20 cellular contexts compared by ENCODE assay signal in genomic region chr2:230172852-230173251, GRCh38. TPM values are rescaled to one million over a fixed set of nuclear protein-coding genes. Genes with fewer than 3 reads are reported as not detected.
DNase-seq lines count a peak whose midpoint lies in the region; ATAC-seq and TF ChIP-seq lines count a peak whose summit lies in the region.
"Had no signal": no experiment of that assay in that cellular context is flagged by ENCODE, and none has a peak within 500 bp of the region (broad histone marks: within the 10 kb centered on the region; RNA-seq: fewer than 3 reads in every experiment).

No MANE protein-coding gene starts in this region.

- 93% methylated on average over 9 of the region's 11 CpGs for WGBS in esophagus muscularis mucosa
- WGBS in body of pancreas, 2 donors, result 87 to 97% methylated on average over 3 to 11 of the region's 11 CpGs

- H3K27ac ChIP-seq in esophagus muscularis mucosa (replicated peaks in 1 of 4) (no peak overlapping the region), neural progenitor cell (no peak overlapping the region), PC-3 (ENCODE audit: low read length) (no peak overlapping the region), body of pancreas (no peak overlapping the region)
- H3K27ac ChIP-seq: 22Rv1, BLaER1, C4-2B had no signal

- intact Hi-C loops in activated CD4-positive, alpha-beta T cell treated with anti-CD3 and anti-CD28 coated beads, Interleukin-2, amount 10 ng/mL, durations not matched to agents 24 days and 14 days (cut with micrococcal nuclease), result no loop called here
- intact Hi-C loops in activated CD4-positive, alpha-beta T cell treated with anti-CD3 and anti-CD28 coated beads for 36 hours (cut with DNase I, micrococcal nuclease), result no loop called here
- intact Hi-C loops in esophagus muscularis mucosa (cut with DNase I) (no loop called here), PC-3 (cut with micrococcal nuclease) (no loop called here), body of pancreas (cut with DNase I) (no loop called here)

- H3K27me3 ChIP-seq in esophagus muscularis mucosa (no peaks in the 10 kb centered on the region), neural progenitor cell (no peaks in the 10 kb centered on the region), PC-3 (ENCODE audit: low read length) (no peaks in the 10 kb centered on the region), body of pancreas (no peaks in the 10 kb centered on the region)
- H3K27me3 ChIP-seq: BLaER1 had no signal

- CTCF ChIA-PET in activated CD4-positive, alpha-beta T cell treated with anti-CD3 and anti-CD28 coated beads for 36 hours (lab: Charles Lee), result interaction anchor here (1.0 kb wide), 1 partner anchor 13 kb away, joined by 3 read pairs; no protein-coding TSS in a partner anchor
- CTCF ChIA-PET in PC-3 (lab: Charles Lee), result no interaction called here

- H3K4me3 ChIP-seq in esophagus muscularis mucosa (no peak overlapping the region), neural progenitor cell (no peak overlapping the region), PC-3 (ENCODE audit: low read length) (no peak overlapping the region), body of pancreas (no peak overlapping the region)
- H3K4me3 ChIP-seq: BLaER1, GM12878, GM23338 had no signal

- no peaks in the 10 kb centered on the region for H3K9me2 ChIP-seq in PC-3 (replicated peaks; ENCODE audit: low read length)

- H3K36me3 ChIP-seq in esophagus muscularis mucosa (peaks cover 12 to 71% (median 48%) of the 10 kb centered on the region in 4 donors), neural progenitor cell (no peaks in the 10 kb centered on the region), PC-3 (ENCODE audit: low read depth, low read length) (no peaks in the 10 kb centered on the region), body of pancreas (replicated peaks in 1 of 2; ENCODE audit: insufficient read depth in 1 of 2, low read depth in 2 of 2) (peaks cover 4 to 5% of the 10 kb centered on the region in 2 donors)

- H3K9ac ChIP-seq in neural progenitor cell, result no peak overlapping the region
- no peak overlapping the region for H3K9ac ChIP-seq in PC-3 (ENCODE audit: low read length)
- H3K9ac ChIP-seq: BLaER1 had no signal

- H3K4me1 ChIP-seq in esophagus muscularis mucosa (peaks cover 0 to 6% (median 0%) of the 10 kb centered on the region in 4 donors), neural progenitor cell (peaks cover under 1% of the 10 kb centered on the region), PC-3 (ENCODE audit: insufficient read depth, low read length) (peaks cover 10% of the 10 kb centered on the region), body of pancreas (peaks cover 10% of the 10 kb centered on the region)

- no peaks in the 10 kb centered on the region for H3K9me3 Mint-ChIP-seq in activated CD4-positive, alpha-beta T cell treated with anti-CD3 and anti-CD28 coated beads, Interleukin-2, amount 10 ng/mL, durations not matched to agents 24 days and 14 days
- no peaks in the 10 kb centered on the region for H3K9me3 Mint-ChIP-seq in activated CD4-positive, alpha-beta T cell treated with anti-CD3 and anti-CD28 coated beads for 36 hours (ENCODE audit: low read depth)
- no peaks in the 10 kb centered on the region for H3K9me3 Mint-ChIP-seq in neural progenitor cell
- H3K9me3 Mint-ChIP-seq: CD4-positive, CD25-positive, alpha-beta regulatory T cell; GM23338; H9 had no signal

- H3K4me1 Mint-ChIP-seq in activated CD4-positive, alpha-beta T cell treated with anti-CD3 and anti-CD28 coated beads, Interleukin-2, amount 10 ng/mL, durations not matched to agents 24 days and 14 days, result peaks cover 11% of the 10 kb centered on the region
- peaks cover 10% of the 10 kb centered on the region for H3K4me1 Mint-ChIP-seq in activated CD4-positive, alpha-beta T cell treated with anti-CD3 and anti-CD28 coated beads for 36 hours
- peaks cover 7% of the 10 kb centered on the region for H3K4me1 Mint-ChIP-seq in neural progenitor cell
- H3K4me1 Mint-ChIP-seq: B cell had no signal

- peaks cover 89% of the 10 kb centered on the region for H3K36me3 Mint-ChIP-seq in activated CD4-positive, alpha-beta T cell treated with anti-CD3 and anti-CD28 coated beads, Interleukin-2, amount 10 ng/mL, durations not matched to agents 24 days and 14 days (ENCODE audit: low read depth)
- peaks cover 60% of the 10 kb centered on the region for H3K36me3 Mint-ChIP-seq in activated CD4-positive, alpha-beta T cell treated with anti-CD3 and anti-CD28 coated beads for 36 hours (ENCODE audit: low read depth)
- H3K36me3 Mint-ChIP-seq in neural progenitor cell, result peaks cover 2% of the 10 kb centered on the region

- DNase-seq in activated CD4-positive, alpha-beta T cell treated with anti-CD3 and anti-CD28 coated beads, Interleukin-2, amount 10 ng/mL, durations not matched to agents 24 days and 14 days, result peak; percentile 50
- no peak for DNase-seq in activated CD4-positive, alpha-beta T cell treated with anti-CD3 and anti-CD28 coated beads for 36 hours
- DNase-seq in esophagus muscularis mucosa (ENCODE audit: extremely low spot score) (peak; percentile 64), neural progenitor cell (ENCODE audit: low spot score) (no peak), PC-3 (no peak), body of pancreas (no peak)
- DNase-seq: CD4-positive, CD25-positive, alpha-beta regulatory T cell; CD8-positive, alpha-beta memory T cell; DMS 273 treated with DMSO at 0.1 percent for 48 hours; DMS79; EL; GDM1; H9 had no signal

- no TSS peak for BruUV-seq in PC-3 (replicated peaks; lab: Mats Ljungman, UMichigan)

- H4K20me1 ChIP-seq in neural progenitor cell (ENCODE audit: low read depth) (no peaks in the 10 kb centered on the region), PC-3 (ENCODE audit: low read length) (no peaks in the 10 kb centered on the region)
- H4K20me1 ChIP-seq: BLaER1 had no signal

- POLR2A ChIA-PET in activated CD4-positive, alpha-beta T cell treated with anti-CD3 and anti-CD28 coated beads for 36 hours (lab: Charles Lee), result no interaction called here
- POLR2A ChIA-PET in PC-3 (lab: Charles Lee; ENCODE audit: unreplicated experiment), result no interaction called here

- TF ChIP-seq EP300 in esophagus muscularis mucosa (IDR thresholded peaks at IDR 0.05), result no peak

- H3K79me2 ChIP-seq in neural progenitor cell (ENCODE audit: low read depth), result no peaks in the 10 kb centered on the region
- no peaks in the 10 kb centered on the region for H3K79me2 ChIP-seq in PC-3 (ENCODE audit: low read length)

- no peak overlapping the region for H3K4me3 Mint-ChIP-seq in activated CD4-positive, alpha-beta T cell treated with anti-CD3 and anti-CD28 coated beads, Interleukin-2, amount 10 ng/mL, durations not matched to agents 24 days and 14 days
- no peak overlapping the region for H3K4me3 Mint-ChIP-seq in activated CD4-positive, alpha-beta T cell treated with anti-CD3 and anti-CD28 coated beads for 36 hours
- H3K4me3 Mint-ChIP-seq in neural progenitor cell, result no peak overlapping the region
- H3K4me3 Mint-ChIP-seq: B cell; CD4-positive, CD25-positive, alpha-beta regulatory T cell; CD8-positive, alpha-beta memory T cell; GM23338; H9 had no signal

- H3K27ac Mint-ChIP-seq in activated CD4-positive, alpha-beta T cell treated with anti-CD3 and anti-CD28 coated beads, Interleukin-2, amount 10 ng/mL, durations not matched to agents 24 days and 14 days, result no peak overlapping the region
- H3K27ac Mint-ChIP-seq in activated CD4-positive, alpha-beta T cell treated with anti-CD3 and anti-CD28 coated beads for 36 hours, result no peak overlapping the region
- peak overlapping the region; percentile 21 for H3K27ac Mint-ChIP-seq in neural progenitor cell
- H3K27ac Mint-ChIP-seq: CD4-positive, CD25-positive, alpha-beta regulatory T cell; GM23338; H9 had no signal

- TF ChIP-seq POLR2A in esophagus muscularis mucosa (IDR thresholded peaks at IDR 0.05; ENCODE audit: low read depth) (no peak), body of pancreas (IDR thresholded peaks at IDR 0.05) (no peak)

- H3F3A ChIP-seq in neural progenitor cell (ENCODE audit: low read depth) (no peaks in the 10 kb centered on the region), PC-3 (ENCODE audit: low read length, unreplicated experiment) (no peaks in the 10 kb centered on the region)

- no peak overlapping the region for H2AFZ ChIP-seq in neural progenitor cell (replicated peaks)
- H2AFZ ChIP-seq in PC-3 (ENCODE audit: low read length), result no peak overlapping the region
- H2AFZ ChIP-seq: GM23338 had no signal

- H3K4me2 ChIP-seq in neural progenitor cell, result no peak overlapping the region
- H3K4me2 ChIP-seq in PC-3 (ENCODE audit: low read length), result no peak overlapping the region
- H3K4me2 ChIP-seq: BLaER1, GM23338 had no signal

- H3K9me3 ChIP-seq in esophagus muscularis mucosa, result no peaks in the 10 kb centered on the region
- no peaks in the 10 kb centered on the region for H3K9me3 ChIP-seq in neural progenitor cell (ENCODE audit: low read depth)
- H3K9me3 ChIP-seq in PC-3 (ENCODE audit: low read length), result no peaks in the 10 kb centered on the region
- H3K9me3 ChIP-seq in body of pancreas, result no peaks in the 10 kb centered on the region
- H3K9me3 ChIP-seq: BLaER1 had no signal

- H3K27me3 Mint-ChIP-seq in activated CD4-positive, alpha-beta T cell treated with anti-CD3 and anti-CD28 coated beads, Interleukin-2, amount 10 ng/mL, durations not matched to agents 24 days and 14 days, result no peaks in the 10 kb centered on the region
- H3K27me3 Mint-ChIP-seq in activated CD4-positive, alpha-beta T cell treated with anti-CD3 and anti-CD28 coated beads for 36 hours, result no peaks in the 10 kb centered on the region
- peaks cover 2% of the 10 kb centered on the region for H3K27me3 Mint-ChIP-seq in neural progenitor cell (ENCODE audit: insufficient read depth, low read depth)
- H3K27me3 Mint-ChIP-seq: B cell; CD4-positive, CD25-positive, alpha-beta regulatory T cell; CD8-positive, alpha-beta memory T cell had no signal

- no peak for TF ChIP-seq CTCF in esophagus muscularis mucosa (IDR thresholded peaks at IDR 0.05)
- TF ChIP-seq CTCF in neural progenitor cell (IDR thresholded peaks at IDR 0.05), result no peak
- TF ChIP-seq CTCF in PC-3 (conservative IDR thresholded peaks at IDR 0.05; ENCODE audit: low read depth, low read length), result no peak
- no peak for TF ChIP-seq CTCF in body of pancreas (IDR thresholded peaks at IDR 0.05)

- no peak for ATAC-seq in activated CD4-positive, alpha-beta T cell treated with anti-CD3 and anti-CD28 coated beads for 36 hours
- ATAC-seq in PC-3 (no peak), body of pancreas (no peak)
- ATAC-seq: GM12878, GM23338, HCT116 had no signal

RNA-seq across cellular contexts. Expression of gene SP110, which starts 46.9 kb away (rescaled TPM):
- total RNA-seq in activated CD4-positive, alpha-beta T cell treated with anti-CD3 and anti-CD28 coated beads, Interleukin-2, amount 10 ng/mL, durations not matched to agents 24 days and 14 days, result 137 and 148 TPM in 2 replicates
- 100 to 1,000 TPM in 1 of 2 experiments, 10 to 100 TPM in 1; 96.2 to 111 TPM for total RNA-seq in activated CD4-positive, alpha-beta T cell treated with anti-CD3 and anti-CD28 coated beads for 36 hours
- total RNA-seq in esophagus muscularis mucosa, result 10 to 100 TPM; 14.5 to 24.9 (median 18.8) TPM
- total RNA-seq in neural progenitor cell (ENCODE audit: low replicate concordance), result 0.65 and 1.3 TPM in 2 replicates
- 3.5 and 6.7 TPM in 2 replicates for total RNA-seq in PC-3 (2014; rRNA removed)
- total RNA-seq in body of pancreas, result 10 to 100 TPM in 1 of 2 donors, 1 to 10 TPM in 1; 9.9 to 12.9 TPM

RNA-seq across cellular contexts. Expression of gene SP140, which starts 52.7 kb away (rescaled TPM):
- total RNA-seq in activated CD4-positive, alpha-beta T cell treated with anti-CD3 and anti-CD28 coated beads, Interleukin-2, amount 10 ng/mL, durations not matched to agents 24 days and 14 days, result 236 and 241 TPM in 2 replicates
- total RNA-seq in activated CD4-positive, alpha-beta T cell treated with anti-CD3 and anti-CD28 coated beads for 36 hours, result 10 to 100 TPM; 71.3 to 84.2 TPM
- total RNA-seq in esophagus muscularis mucosa (1 to 10 TPM in 2 of 4 donors, under 1 TPM in 1, not detected in 1; 0.65 to 2.5 (median 2.5) TPM), neural progenitor cell (ENCODE audit: low replicate concordance) (0.06 TPM in 1 of 2 replicates, not detected in the other), PC-3 (2014; rRNA removed) (1.7 TPM in 1 of 2 replicates, not detected in the other), body of pancreas (under 1 TPM; 0.33 to 0.52 TPM)

Comparison
In these comparisons a context has a peak if more than half of its experiments do, and no peak if none do; other contexts are left out.
1. DNase-seq: peak in activated CD4-positive, alpha-beta T cell treated with anti-CD3 and anti-CD28 coated beads, Interleukin-2, amount 10 ng/mL, durations not matched to agents 24 days and 14 days (single experiment) and esophagus muscularis mucosa (single experiment); none in activated CD4-positive, alpha-beta T cell treated with anti-CD3 and anti-CD28 coated beads for 36 hours (single experiment), neural progenitor cell (single experiment), PC-3 (single experiment) and body of pancreas (0 of 4).
2. RNA of gene SP140, which starts 52.7 kb away (total RNA-seq): 236 to 241 TPM in activated CD4-positive, alpha-beta T cell treated with anti-CD3 and anti-CD28 coated beads, Interleukin-2, amount 10 ng/mL, durations not matched to agents 24 days and 14 days and 71.3 to 84.2 TPM in activated CD4-positive, alpha-beta T cell treated with anti-CD3 and anti-CD28 coated beads for 36 hours; 0.65 to 2.5 TPM in esophagus muscularis mucosa, 0.33 to 0.52 TPM in body of pancreas, 0.06 TPM in neural progenitor cell and 1.7 TPM in PC-3; every median in the first group is over 10 times any median in the second.